Comparison of ENCODE assay signal across 3 cellular contexts in genomic region chr6:119187596-119187995, GRCh38.
TF ChIP-seq lines count a peak whose summit lies in the region.

No MANE protein-coding gene starts in this region.

TF ChIP-seq in GM12891, 5 proteins besides CTCF, POLR2A, EP300 and RAD21 (continued from another document):
- no peak for TF ChIP-seq POLR2AphosphoS5 (IDR thresholded peaks at IDR 0.05; ENCODE audit: low read depth, low read length)
- no peak for TF ChIP-seq SPI1 (IDR thresholded peaks at IDR 0.05; ENCODE audit: low read depth, low read length)
- no peak for TF ChIP-seq PAX5 (IDR thresholded peaks at IDR 0.05; ENCODE audit: insufficient read depth, low read length, severe bottlenecking)

TF ChIP-seq in WTC11, 78 proteins besides CTCF, POLR2A, EP300 and RAD21:
- TF ChIP-seq, protein P1, sequence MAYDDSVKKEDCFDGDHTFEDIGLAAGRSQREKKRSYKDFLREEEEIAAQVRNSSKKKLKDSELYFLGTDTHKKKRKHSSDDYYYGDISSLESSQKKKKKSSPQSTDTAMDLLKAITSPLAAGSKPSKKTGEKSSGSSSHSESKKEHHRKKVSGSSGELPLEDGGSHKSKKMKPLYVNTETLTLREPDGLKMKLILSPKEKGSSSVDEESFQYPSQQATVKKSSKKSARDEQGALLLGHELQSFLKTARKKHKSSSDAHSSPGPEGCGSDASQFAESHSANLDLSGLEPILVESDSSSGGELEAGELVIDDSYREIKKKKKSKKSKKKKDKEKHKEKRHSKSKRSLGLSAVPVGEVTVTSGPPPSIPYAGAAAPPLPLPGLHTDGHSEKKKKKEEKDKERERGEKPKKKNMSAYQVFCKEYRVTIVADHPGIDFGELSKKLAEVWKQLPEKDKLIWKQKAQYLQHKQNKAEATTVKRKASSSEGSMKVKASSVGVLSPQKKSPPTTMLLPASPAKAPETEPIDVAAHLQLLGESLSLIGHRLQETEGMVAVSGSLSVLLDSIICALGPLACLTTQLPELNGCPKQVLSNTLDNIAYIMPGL (CRISPR knock-in tag; IDR thresholded peaks at IDR 0.05), result no peak
- TF ChIP-seq NFE2L1 (CRISPR knock-in tag; IDR thresholded peaks at IDR 0.05) (no peak), IRF2 (CRISPR knock-in tag; IDR thresholded peaks at IDR 0.05; ENCODE audit: borderline replicate concordance, low read depth) (no peak), ZNF121 (CRISPR knock-in tag; IDR thresholded peaks at IDR 0.05) (no peak), ESRRA (CRISPR knock-in tag; IDR thresholded peaks at IDR 0.05; ENCODE audit: borderline replicate concordance) (no peak), NR3C1 (CRISPR knock-in tag; conservative IDR thresholded peaks at IDR 0.05; ENCODE audit: low read depth) (no peak)
- TF ChIP-seq, protein P2, sequence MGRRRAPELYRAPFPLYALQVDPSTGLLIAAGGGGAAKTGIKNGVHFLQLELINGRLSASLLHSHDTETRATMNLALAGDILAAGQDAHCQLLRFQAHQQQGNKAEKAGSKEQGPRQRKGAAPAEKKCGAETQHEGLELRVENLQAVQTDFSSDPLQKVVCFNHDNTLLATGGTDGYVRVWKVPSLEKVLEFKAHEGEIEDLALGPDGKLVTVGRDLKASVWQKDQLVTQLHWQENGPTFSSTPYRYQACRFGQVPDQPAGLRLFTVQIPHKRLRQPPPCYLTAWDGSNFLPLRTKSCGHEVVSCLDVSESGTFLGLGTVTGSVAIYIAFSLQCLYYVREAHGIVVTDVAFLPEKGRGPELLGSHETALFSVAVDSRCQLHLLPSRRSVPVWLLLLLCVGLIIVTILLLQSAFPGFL (CRISPR knock-in tag; IDR thresholded peaks at IDR 0.05; ENCODE audit: borderline replicate concordance), result no peak
TF ChIP-seq in WTC11: peak in this region for 0.

TF ChIP-seq in endothelial cell of umbilical vein, 7 proteins besides CTCF, POLR2A, EP300 and RAD21 (continued from another document):
- TF ChIP-seq MAX (IDR thresholded peaks at IDR 0.05; ENCODE audit: insufficient read depth, insufficient read length) (no peak), EZH2 (IDR thresholded peaks at IDR 0.05; ENCODE audit: borderline replicate concordance, low read depth, low read length, severe bottlenecking) (no peak), GATA2 (IDR thresholded peaks at IDR 0.05; ENCODE audit: insufficient read depth, insufficient read length, low read depth, low read length) (no peak), MYC (IDR thresholded peaks at IDR 0.05; ENCODE audit: low read depth, low read length) (no peak), FOS (IDR thresholded peaks at IDR 0.05; ENCODE audit: borderline replicate concordance, insufficient read depth, low read length) (no peak)
